8 cellular contexts compared by ENCODE assay signal in the genomic region with DNA sequence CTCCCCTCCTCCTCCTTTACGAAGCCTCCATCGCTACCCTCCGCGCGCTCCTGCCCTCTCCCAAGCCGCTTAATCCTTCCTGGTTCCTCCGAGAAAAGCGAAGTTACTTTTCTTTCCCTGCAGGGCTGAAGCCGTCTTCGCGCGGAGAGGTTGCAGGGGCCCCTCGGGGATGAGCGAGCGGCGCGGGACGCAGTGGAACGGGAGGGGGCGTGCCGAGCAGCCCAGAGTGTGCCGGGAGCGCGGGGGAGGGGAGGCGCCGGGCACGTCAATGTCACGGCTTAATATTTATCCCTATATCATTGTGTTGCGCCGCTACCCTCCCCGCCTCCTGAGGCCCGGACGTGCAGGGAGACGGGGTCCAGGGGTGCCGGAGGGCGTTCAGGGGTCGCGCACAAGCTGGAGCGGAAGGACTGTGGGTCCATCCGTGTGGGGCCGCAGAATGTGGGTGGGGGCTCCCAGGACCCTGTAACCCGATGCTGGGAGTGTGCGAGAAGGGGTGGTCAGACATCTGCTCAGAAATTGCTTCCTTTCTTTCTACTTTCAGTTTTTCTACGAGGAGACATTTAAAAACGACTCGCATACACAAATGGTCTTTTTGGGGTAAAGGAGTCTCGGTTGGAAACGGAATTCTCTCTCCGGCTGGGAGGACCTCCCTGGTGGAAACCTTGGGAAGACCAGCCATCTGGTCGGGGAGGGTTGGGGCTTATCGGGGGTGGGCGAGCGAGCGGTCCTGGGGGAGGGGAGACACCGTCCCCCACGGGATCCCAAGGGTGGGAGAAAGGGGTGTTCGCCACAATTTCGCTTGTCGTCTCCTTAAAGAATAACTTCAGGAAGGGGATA.
DNase-seq lines count a peak whose midpoint lies in the region; ATAC-seq and TF ChIP-seq lines count a peak whose summit lies in the region.

No MANE protein-coding gene starts in this region.

- peak; percentile 40 to 51 for ATAC-seq in activated CD4-positive, CD25-positive, alpha-beta regulatory T cell treated with anti-CD3 and anti-CD28 coated beads, Interleukin-2, amount 50 U/mL, for 24 hours

- peak; percentile 49 for DNase-seq in NCI-H2196 (lab: John Stamatoyannopoulos, UW; ENCODE audit: unreplicated experiment)
- no peak for DNase-seq in NCI-H2196 treated with DMSO at 0.1 percent for 48 hours (lab: John Stamatoyannopoulos, UW; ENCODE audit: unreplicated experiment)
- DNase-seq in HFF-Myc (ENCODE audit: extremely low read depth, low read depth): peak; percentile 31
- DNase-seq in NAMALWA (ENCODE audit: low spot score): peak; percentile 87
- peak; percentile 57 for DNase-seq in cerebellar cortex (ENCODE audit: low spot score)
- DNase-seq in kidney glomerular epithelial cell (lab: John Stamatoyannopoulos, UW): peak; percentile 65
- DNase-seq in stimulated activated CD4-positive, alpha-beta T cell treated with anti-CD3 and anti-CD28 coated beads, Interleukin-1b, Interleukin-23, amount 100 ng/mL, for 4 hours (ENCODE audit: low read depth in 2 of 2): peak; percentile 64 to 82

- peak overlapping the region; percentile 79 for H3K4me3 ChIP-seq in HFF-Myc (replicated peaks; ENCODE audit: low read depth, low read length)

- peak; percentile 22 for TF ChIP-seq CTCF in HFF-Myc (IDR thresholded peaks at IDR 0.05; ENCODE audit: low read depth, low read length, missing control alignments)
